Comparison of ENCODE assay signal across 8 cellular contexts in the genomic region with DNA sequence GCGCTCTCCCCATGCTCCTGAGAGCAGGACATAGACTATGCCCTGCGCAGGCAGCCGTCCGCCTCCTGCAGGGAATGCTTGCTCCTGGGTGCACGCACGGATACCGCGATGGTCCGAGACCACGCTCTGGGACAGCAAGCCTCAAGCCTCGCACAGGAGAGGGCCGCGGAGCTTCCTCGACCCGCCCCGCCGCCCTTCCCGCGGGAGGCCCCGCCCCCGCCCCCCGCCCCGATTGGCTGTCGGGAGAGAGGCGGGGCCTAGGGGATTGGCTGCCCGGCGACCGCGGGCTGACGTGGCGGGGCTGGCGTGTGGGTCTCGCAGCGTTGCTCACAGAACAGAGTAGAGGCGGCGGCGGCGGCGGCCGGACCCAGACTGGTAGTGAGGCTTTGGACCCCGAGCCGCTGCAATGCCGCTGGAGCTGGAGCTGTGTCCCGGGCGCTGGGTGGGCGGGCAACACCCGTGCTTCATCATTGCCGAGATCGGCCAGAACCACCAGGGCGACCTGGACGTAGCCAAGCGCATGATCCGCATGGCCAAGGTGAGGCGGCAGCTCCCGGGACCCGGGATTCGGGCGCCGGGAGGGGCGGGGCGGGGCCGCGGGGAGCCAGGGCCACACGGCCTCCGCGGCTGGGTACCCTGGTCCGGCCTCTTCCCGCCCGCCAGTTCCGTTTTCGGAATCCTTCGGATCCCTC. TPM values are rescaled to one million over a fixed set of nuclear protein-coding genes. Genes with fewer than 3 reads are reported as not detected.
DNase-seq lines count a peak whose midpoint lies in the region; ATAC-seq and TF ChIP-seq lines count a peak whose summit lies in the region.

Gene NANS, plus strand, starts transcription at position 330 of the 692 bp plus-strand sequence. Its CDS starts 77 bp downstream, at position 407.

- DNase-seq in GM10266 (ENCODE audit: extremely low spot score): peak; percentile 97
- peak; percentile 85 for DNase-seq in NCI-H1092 (lab: John Stamatoyannopoulos, UW)
- DNase-seq in SKM-1 (lab: John Stamatoyannopoulos, UW; ENCODE audit: unreplicated experiment): peak; percentile 38
- DNase-seq in activated naive CD4-positive, alpha-beta T cell treated with anti-CD3 and anti-CD28 coated beads, Interleukin-2, amount 50 U/mL, for 72 hours (ENCODE audit: low spot score in 2 of 2): peak; percentile 93 to 94
- no peak for DNase-seq in glomerular endothelial cell (ENCODE audit: extremely low read depth, low read depth, low spot score)
- DNase-seq in occipital lobe (lab: John Stamatoyannopoulos, UW): peak; percentile 88
- peak; percentile 96 to 97 for DNase-seq in suprapubic skin (ENCODE audit: low spot score in 2 of 2)

- no peaks in the 10 kb centered on the region for H3K27me3 ChIP-seq in suprapubic skin

- WGBS in suprapubic skin: under 1% methylated on average over 44 of the region's 72 CpGs

- peak; percentile 82 to 83 for TF ChIP-seq POLR2A in suprapubic skin (IDR thresholded peaks at IDR 0.05)

- peaks cover 0 to 6% of the 10 kb centered on the region in 2 donors for H3K9me3 Mint-ChIP-seq in activated naive CD4-positive, alpha-beta T cell treated with anti-CD3 and anti-CD28 coated beads, Interleukin-2, amount 50 U/mL, for 72 hours

- TF ChIP-seq CTCF in GM10266 (IDR thresholded peaks at IDR 0.05; ENCODE audit: control insufficient read depth, insufficient read depth, low read depth, missing control alignments) (no peak), suprapubic skin (IDR thresholded peaks at IDR 0.05) (no peak)

- H3K27ac ChIP-seq in suprapubic skin: peak within 1 kb of the TSS; percentile 94

- peaks cover 0 to 23% of the 10 kb centered on the region in 2 donors for H3K36me3 Mint-ChIP-seq in activated naive CD4-positive, alpha-beta T cell treated with anti-CD3 and anti-CD28 coated beads, Interleukin-2, amount 50 U/mL, for 72 hours

- no peaks in the 10 kb centered on the region for H3K9me3 ChIP-seq in suprapubic skin

- peak within 1 kb of the TSS; percentile 70 for H3K4me3 ChIP-seq in suprapubic skin

- H3K36me3 ChIP-seq in suprapubic skin: peaks cover 9% of the 10 kb centered on the region

- no peak for TF ChIP-seq EP300 in suprapubic skin (IDR thresholded peaks at IDR 0.05)

- peak; percentile 96 for ATAC-seq in HG02610 (IDR thresholded peaks at IDR 0.05; ENCODE audit: unreplicated experiment)
- ATAC-seq in activated naive CD4-positive, alpha-beta T cell treated with anti-CD3 and anti-CD28 coated beads, Interleukin-2, amount 50 U/mL, for 72 hours: peak; percentile 96 to 97

- H3K4me1 ChIP-seq in suprapubic skin: peaks cover 30% of the 10 kb centered on the region

- peak within 1 kb of the TSS; percentile 91 to 100 for H3K27ac Mint-ChIP-seq in activated naive CD4-positive, alpha-beta T cell treated with anti-CD3 and anti-CD28 coated beads, Interleukin-2, amount 50 U/mL, for 72 hours

RNA-seq across cellular contexts. Expression of gene NANS, which starts in this region (rescaled TPM):
- total RNA-seq in activated naive CD4-positive, alpha-beta T cell treated with anti-CD3 and anti-CD28 coated beads, Interleukin-2, amount 50 U/mL, for 72 hours: 10 to 100 TPM; 55.9 to 60.0 TPM
- total RNA-seq in glomerular endothelial cell (85.1 and 96.6 TPM in 2 replicates), occipital lobe (20.9 TPM), suprapubic skin (10 to 100 TPM; 35.0 to 49.6 (median 45.2) TPM)
